ENCODE assay signal across 1 cellular context in the genomic region with DNA sequence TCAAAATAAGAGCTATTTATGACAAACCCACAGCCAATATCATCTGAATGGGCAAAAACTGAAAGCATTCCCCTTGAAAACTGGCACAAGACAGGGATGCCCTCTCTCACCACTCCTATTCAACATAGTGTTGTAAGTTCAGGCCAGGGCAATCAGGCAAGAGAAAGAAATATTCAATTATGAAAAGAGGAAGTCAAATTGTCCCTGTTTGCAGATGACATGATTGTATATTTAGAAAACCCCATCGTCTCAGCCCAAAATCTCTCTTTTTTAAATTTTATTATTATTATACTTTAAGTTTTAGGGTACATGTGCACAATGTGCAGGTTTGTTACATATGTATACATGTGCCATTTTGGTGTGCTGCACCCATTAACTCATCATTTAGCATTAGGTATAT. TPM values are rescaled to one million over a fixed set of nuclear protein-coding genes. Genes with fewer than 3 reads are reported as not detected.
"Had no signal": no experiment of that assay in that cellular context is flagged by ENCODE, and none has a peak within 500 bp of the region (broad histone marks: within the 10 kb centered on the region; RNA-seq: fewer than 3 reads in every experiment).

No MANE protein-coding gene starts in this region.

RNA-seq across cellular contexts. Expression of a gene that starts 54.7 kb away (rescaled TPM):
- polyA plus RNA-seq: hepatocyte had no signal
